ENCODE assay signal across 16 cellular contexts in genomic region chr2:12419803-12420202, GRCh38.
DNase-seq lines count a peak whose midpoint lies in the region; ATAC-seq and TF ChIP-seq lines count a peak whose summit lies in the region.
"Had no signal": no experiment of that assay in that cellular context is flagged by ENCODE, and none has a peak within 500 bp of the region (broad histone marks: within the 10 kb centered on the region; RNA-seq: fewer than 3 reads in every experiment).

No MANE protein-coding gene starts in this region.

- peaks cover 3% of the 10 kb centered on the region for H3K36me3 Mint-ChIP-seq in activated CD4-positive, alpha-beta T cell treated with anti-CD3 and anti-CD28 coated beads, Interleukin-2, amount 10 ng/mL, durations not matched to agents 24 days and 14 days (ENCODE audit: low read depth)
- H3K36me3 Mint-ChIP-seq: CD4-positive, alpha-beta memory T cell; IgD-negative memory B cell had no signal

- no peak overlapping the region; the same call in 1 of the 2 replicates for H4K91ac ChIP-seq in IMR-90 (ENCODE audit: insufficient read depth, low read depth, low read length)

- H2AK9ac ChIP-seq in IMR-90 (replicated peaks; ENCODE audit: low read depth, low read length, poor library complexity) = no peak overlapping the region

- no peak overlapping the region for H2BK120ac ChIP-seq in IMR-90 (ENCODE audit: low read depth, low read length)

- no peaks in the 10 kb centered on the region for H3K79me1 ChIP-seq in IMR-90 (ENCODE audit: low read depth in 1 of 2, low read length in 2 of 2)

- 0 out of 2 replicates have a peak overlapping the region, but pooled peaks have one; percentile 9 for H2AK5ac ChIP-seq in IMR-90 (ENCODE audit: low read depth, low read length)

- CTCF ChIA-PET in IMR-90 (lab: Yijun Ruan, JAX) = interaction anchor here (0.9 kb wide), 1 partner anchor 296 kb away, joined by 4 read pairs; the partner anchor contains the start of gene TRIB2

- no peak overlapping the region for H2BK5ac ChIP-seq in IMR-90 (ENCODE audit: low read depth, low read length, poor library complexity, severe bottlenecking)

- H4K20me1 ChIP-seq in IMR-90 (ENCODE audit: insufficient read depth, low read length) = no peaks in the 10 kb centered on the region
- no peaks in the 10 kb centered on the region for H4K20me1 ChIP-seq in Karpas-422 (ENCODE audit: insufficient read depth, low read depth, low read length)

- peak; percentile 65 for DNase-seq in activated CD4-positive, alpha-beta T cell treated with anti-CD3 and anti-CD28 coated beads, Interleukin-2, amount 10 ng/mL, durations not matched to agents 24 days and 14 days
- DNase-seq in activated CD4-positive, alpha-beta T cell treated with anti-CD3 and anti-CD28 coated beads, Interleukin-2, amount 50 U/mL, for 48 hours = no peak
- no peak for DNase-seq in IMR-90
- DNase-seq in UCSD-AML1 (lab: John Stamatoyannopoulos, UW; ENCODE audit: unreplicated experiment) = peak; percentile 38
- no peak for DNase-seq in Karpas-422
- DNase-seq in stimulated activated CD4-positive, alpha-beta T cell treated with anti-CD3 and anti-CD28 coated beads, Interleukin-1b, Interleukin-23, amount 100 ng/mL, for 48 hours = no peak
- DNase-seq: AML-193; C1 segment of cervical spinal cord; CD4-positive, alpha-beta memory T cell; DMS79; EL; GOT3; H9 had no signal

- ATAC-seq in IMR-90 (ENCODE audit: low read depth) (no peak), GM21515 (IDR thresholded peaks at IDR 0.05; ENCODE audit: unreplicated experiment) (no peak)

- peaks cover 37% of the 10 kb centered on the region for H3K4me1 Mint-ChIP-seq in activated CD4-positive, alpha-beta T cell treated with anti-CD3 and anti-CD28 coated beads, Interleukin-2, amount 10 ng/mL, durations not matched to agents 24 days and 14 days

- no peak for TF ChIP-seq POLR2A in IMR-90 (IDR thresholded peaks at IDR 0.05; ENCODE audit: low read depth, low read length)

- H2BK20ac ChIP-seq in IMR-90 (ENCODE audit: low read depth, low read length) = no peak overlapping the region

- H2AFZ ChIP-seq in IMR-90 (replicated peaks; ENCODE audit: low read length, poor library complexity) = peak overlapping the region; percentile 26
- no peak overlapping the region for H2AFZ ChIP-seq in Karpas-422 (ENCODE audit: low read length)

- H3K9me3 Mint-ChIP-seq in activated CD4-positive, alpha-beta T cell treated with anti-CD3 and anti-CD28 coated beads, Interleukin-2, amount 10 ng/mL, durations not matched to agents 24 days and 14 days = no peaks in the 10 kb centered on the region
- H3K9me3 Mint-ChIP-seq: CD4-positive, alpha-beta memory T cell had no signal

- TF ChIP-seq CTCF in IMR-90 (conservative IDR thresholded peaks at IDR 0.05; ENCODE audit: low read depth, low read length) = no peak

- H3K4me2 ChIP-seq in IMR-90 (ENCODE audit: low read depth, low read length) (no peak overlapping the region), Karpas-422 (ENCODE audit: low read depth, low read length, poor library complexity, severe bottlenecking) (no peak overlapping the region)

- H3K23ac ChIP-seq in IMR-90 (ENCODE audit: low read depth, low read length) = no peak overlapping the region

- no peak overlapping the region for H3K4me3 ChIP-seq in IMR-90 (ENCODE audit: insufficient read depth, low read depth, low read length)
- no peak overlapping the region for H3K4me3 ChIP-seq in Karpas-422 (ENCODE audit: low read length)

- no peak overlapping the region for H3K4ac ChIP-seq in IMR-90 (ENCODE audit: low read depth, low read length)

- BruUV-seq in IMR-90 (replicated peaks; lab: Mats Ljungman, UMichigan) = no TSS peak

- H4K8ac ChIP-seq in IMR-90 (ENCODE audit: low read depth in 2 of 2, low read length in 2 of 2) = no peak overlapping the region

- dilution Hi-C loops in IMR-90 (cut with HindIII; ENCODE audit: low sequenced_read_pairs, unreplicated experiment) = no loop called here

- no peak for TF ChIP-seq RAD21 in IMR-90 (IDR thresholded peaks at IDR 0.05; ENCODE audit: low read length)

- H3K4me3 Mint-ChIP-seq in activated CD4-positive, alpha-beta T cell treated with anti-CD3 and anti-CD28 coated beads, Interleukin-2, amount 10 ng/mL, durations not matched to agents 24 days and 14 days = no peak overlapping the region
- H3K4me3 Mint-ChIP-seq: H9 had no signal

- H3K14ac ChIP-seq in IMR-90 (replicated peaks; ENCODE audit: low read depth, low read length) = no peak overlapping the region

- peaks cover 4% of the 10 kb centered on the region; the same call in 1 of the 2 replicates for H3K4me1 ChIP-seq in IMR-90 (ENCODE audit: control insufficient read depth, insufficient read depth, low read length)
- no peaks in the 10 kb centered on the region for H3K4me1 ChIP-seq in Karpas-422 (ENCODE audit: low read length)

- H3K27me3 Mint-ChIP-seq in activated CD4-positive, alpha-beta T cell treated with anti-CD3 and anti-CD28 coated beads, Interleukin-2, amount 10 ng/mL, durations not matched to agents 24 days and 14 days = peaks cover 1% of the 10 kb centered on the region
- H3K27me3 Mint-ChIP-seq: CD4-positive, alpha-beta memory T cell; IgD-negative memory B cell had no signal

- no peak overlapping the region for H4K5ac ChIP-seq in IMR-90 (ENCODE audit: low read depth, low read length)

- no peak overlapping the region for H3K56ac ChIP-seq in IMR-90 (ENCODE audit: extremely low read depth, insufficient read depth, low read length)

- H3K27ac Mint-ChIP-seq in activated CD4-positive, alpha-beta T cell treated with anti-CD3 and anti-CD28 coated beads, Interleukin-2, amount 10 ng/mL, durations not matched to agents 24 days and 14 days = no peak overlapping the region
- H3K27ac Mint-ChIP-seq: H9, IgD-negative memory B cell had no signal

- intact Hi-C loops in activated CD4-positive, alpha-beta T cell treated with anti-CD3 and anti-CD28 coated beads, Interleukin-2, amount 10 ng/mL, durations not matched to agents 24 days and 14 days (cut with micrococcal nuclease) = loop anchor here (10.0 kb wide), 2 partner anchors 415 to 435 kb away; no protein-coding TSS in a partner anchor
- intact Hi-C loops in IMR-90 (cut with micrococcal nuclease) = loop anchor here (5.0 to 10.0 kb wide), 3 partner anchors 512 to 595 kb away; no protein-coding TSS in a partner anchor

- no peaks in the 10 kb centered on the region; the same call in 1 of the 2 replicates for H3K9me1 ChIP-seq in IMR-90 (ENCODE audit: insufficient read depth, low read length)

- POLR2A ChIA-PET in IMR-90 (lab: Charles Lee; ENCODE audit: unreplicated experiment) = no interaction called here

- no peak overlapping the region for H2BK15ac ChIP-seq in IMR-90 (ENCODE audit: low read depth, low read length)

- H3K36me3 ChIP-seq in IMR-90 (ENCODE audit: control insufficient read depth, insufficient read depth, low read length) (no peaks in the 10 kb centered on the region), Karpas-422 (ENCODE audit: insufficient read depth, low read length) (no peaks in the 10 kb centered on the region)

- peak overlapping the region; percentile 59; the same call in 1 of the 2 replicates for H3K18ac ChIP-seq in IMR-90 (ENCODE audit: low read depth, low read length)

- H3K9me3 ChIP-seq in IMR-90 (ENCODE audit: control insufficient read depth, insufficient read depth, low read length) = no peaks in the 10 kb centered on the region
- H3K9me3 ChIP-seq in Karpas-422 (ENCODE audit: low read length) = no peaks in the 10 kb centered on the region

- no peak overlapping the region for H3K9ac ChIP-seq in IMR-90 (ENCODE audit: low read depth, low read length)
- no peak overlapping the region for H3K9ac ChIP-seq in Karpas-422 (ENCODE audit: low read length)

- no CpG with 5 or more reads among the region's 3 CpGs for WGBS in IMR-90 (ENCODE audit: extremely low coverage in 2 of 2, insufficient read length in 1 of 2), 2 experiments

- no peaks in the 10 kb centered on the region for H3K79me2 ChIP-seq in Karpas-422 (ENCODE audit: low read length)

- H3K9me2 ChIP-seq in Karpas-422 (replicated peaks; ENCODE audit: insufficient read depth, low read length) = no peaks in the 10 kb centered on the region

- H3K27me3 ChIP-seq in IMR-90 (ENCODE audit: control insufficient read depth, insufficient read depth, low read length) = no peaks in the 10 kb centered on the region
- no peaks in the 10 kb centered on the region for H3K27me3 ChIP-seq in Karpas-422 (ENCODE audit: low read length)

- H3K27ac ChIP-seq in IMR-90 (ENCODE audit: insufficient read depth, low read length) (no peak overlapping the region), Karpas-422 (ENCODE audit: low read length) (no peak overlapping the region)
- H3K27ac ChIP-seq: 22Rv1 had no signal

- in situ Hi-C loops in IMR-90 (cut with MboI; ENCODE audit: low sequenced_read_pairs) = loop anchor here (10.0 kb wide), 1 partner anchor 295 kb away; the partner anchor contains the start of gene TRIB2

TF ChIP-seq in IMR-90, 13 proteins besides CTCF, POLR2A, EP300 and RAD21 (continues in another document):
- TF ChIP-seq MXI1 (IDR thresholded peaks at IDR 0.05; ENCODE audit: borderline replicate concordance, low read depth, low read length) (no peak), RFX5 (IDR thresholded peaks at IDR 0.05; ENCODE audit: low read depth, low read length) (no peak), RCOR1 (IDR thresholded peaks at IDR 0.05; ENCODE audit: insufficient replicate concordance, low read length) (no peak), MAZ (IDR thresholded peaks at IDR 0.05; ENCODE audit: borderline replicate concordance, low read depth, low read length) (no peak), BHLHE40 (IDR thresholded peaks at IDR 0.05; ENCODE audit: low read depth, low read length) (no peak), NFE2L2 (IDR thresholded peaks at IDR 0.05; ENCODE audit: low read depth, low read length) (no peak), MAFK (IDR thresholded peaks at IDR 0.05; ENCODE audit: low read depth, low read length) (no peak), CHD1 (IDR thresholded peaks at IDR 0.05; ENCODE audit: low read depth, low read length) (no peak)
- TF ChIP-seq, protein P1, sequence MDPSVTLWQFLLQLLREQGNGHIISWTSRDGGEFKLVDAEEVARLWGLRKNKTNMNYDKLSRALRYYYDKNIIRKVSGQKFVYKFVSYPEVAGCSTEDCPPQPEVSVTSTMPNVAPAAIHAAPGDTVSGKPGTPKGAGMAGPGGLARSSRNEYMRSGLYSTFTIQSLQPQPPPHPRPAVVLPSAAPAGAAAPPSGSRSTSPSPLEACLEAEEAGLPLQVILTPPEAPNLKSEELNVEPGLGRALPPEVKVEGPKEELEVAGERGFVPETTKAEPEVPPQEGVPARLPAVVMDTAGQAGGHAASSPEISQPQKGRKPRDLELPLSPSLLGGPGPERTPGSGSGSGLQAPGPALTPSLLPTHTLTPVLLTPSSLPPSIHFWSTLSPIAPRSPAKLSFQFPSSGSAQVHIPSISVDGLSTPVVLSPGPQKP (IDR thresholded peaks at IDR 0.05; ENCODE audit: borderline replicate concordance, low read depth, low read length) = no peak

Comparison
In these comparisons a context has a peak if more than half of its experiments do, and no peak if none do; other contexts are left out.
1. DNase-seq: peak in activated CD4-positive, alpha-beta T cell treated with anti-CD3 and anti-CD28 coated beads, Interleukin-2, amount 10 ng/mL, durations not matched to agents 24 days and 14 days (single experiment) and UCSD-AML1 (single experiment); none in activated CD4-positive, alpha-beta T cell treated with anti-CD3 and anti-CD28 coated beads, Interleukin-2, amount 50 U/mL, for 48 hours (0 of 2), IMR-90 (single experiment), Karpas-422 (single experiment) and stimulated activated CD4-positive, alpha-beta T cell treated with anti-CD3 and anti-CD28 coated beads, Interleukin-1b, Interleukin-23, amount 100 ng/mL, for 48 hours (single experiment).